In genomic region chr10:124026337-124026939, GRCh38 we compare ENCODE assay signal across 17 cellular contexts.
"Had no signal": no experiment of that assay in that cellular context is flagged by ENCODE, and none has a peak within 500 bp of the region (broad histone marks: within the 10 kb centered on the region; RNA-seq: fewer than 3 reads in every experiment).

No MANE protein-coding gene starts in this region.

- H3K4me1 ChIP-seq: pancreas had no signal

- H3K27me3 ChIP-seq: pancreas, SJCRH30, stomach had no signal

- FAIRE-seq: astrocyte, pancreas had no signal

- H3K4me3 ChIP-seq: coronary artery, pancreas, SJCRH30, stomach had no signal

- ATAC-seq: activated CD4-positive, alpha-beta T cell treated with anti-CD3 and anti-CD28 coated beads for 36 hours; effector memory CD8-positive, alpha-beta T cell; T-cell had no signal

- DNase-seq: activated CD4-positive, alpha-beta memory T cell treated with anti-CD3 and anti-CD28 coated beads, Interleukin-2, amount 10 ng/mL, durations not matched to agents 7 days and 5 days; activated CD4-positive, alpha-beta T cell treated with anti-CD3 and anti-CD28 coated beads for 36 hours; activated T-cell treated with anti-CD3 and anti-CD28 coated beads, Interleukin-2, amount 50 U/mL, for 48 hours; effector memory CD8-positive, alpha-beta T cell; erythroblast; left colon; mammary epithelial cell; nephron progenitor cell; pancreas; SJCRH30; stimulated activated CD4-positive, alpha-beta T cell treated with anti-CD3 and anti-CD28 coated beads, Interleukin-4, amount 100 ng/mL, for 24 hours; T1000 had no signal

- H3K4me3 Mint-ChIP-seq: activated CD4-positive, alpha-beta memory T cell treated with anti-CD3 and anti-CD28 coated beads, Interleukin-2, amount 10 ng/mL, durations not matched to agents 7 days and 5 days; activated CD4-positive, alpha-beta T cell treated with anti-CD3 and anti-CD28 coated beads for 36 hours; effector memory CD8-positive, alpha-beta T cell; nephron progenitor cell; T-cell had no signal

- H3K36me3 Mint-ChIP-seq: T-cell had no signal

- H3K9me3 Mint-ChIP-seq: activated CD4-positive, alpha-beta memory T cell treated with anti-CD3 and anti-CD28 coated beads, Interleukin-2, amount 10 ng/mL, durations not matched to agents 7 days and 5 days; effector memory CD8-positive, alpha-beta T cell; nephron progenitor cell; T-cell had no signal

- H3K27ac ChIP-seq: coronary artery, pancreas, SJCRH30, VCaP had no signal

- H3K9me3 ChIP-seq: pancreas, SJCRH30, stomach had no signal

- H3K4me1 Mint-ChIP-seq: activated CD4-positive, alpha-beta memory T cell treated with anti-CD3 and anti-CD28 coated beads, Interleukin-2, amount 10 ng/mL, durations not matched to agents 7 days and 5 days; activated CD4-positive, alpha-beta T cell treated with anti-CD3 and anti-CD28 coated beads for 36 hours had no signal

- H3K27ac Mint-ChIP-seq: activated CD4-positive, alpha-beta memory T cell treated with anti-CD3 and anti-CD28 coated beads, Interleukin-2, amount 10 ng/mL, durations not matched to agents 7 days and 5 days; activated CD4-positive, alpha-beta T cell treated with anti-CD3 and anti-CD28 coated beads for 36 hours; nephron progenitor cell; T-cell had no signal

- H3K36me3 ChIP-seq: pancreas, SJCRH30 had no signal
